Comparison of ENCODE assay signal across 8 cellular contexts in genomic region chr3:183447206-183448001, GRCh38. TPM values are rescaled to one million over a fixed set of nuclear protein-coding genes. Genes with fewer than 3 reads are reported as not detected.
DNase-seq lines count a peak whose midpoint lies in the region; ATAC-seq and TF ChIP-seq lines count a peak whose summit lies in the region.

No MANE protein-coding gene starts in this region.

- peak overlapping the region; percentile 30 to 71 for H3K27ac ChIP-seq in ascending aorta
- H3K27ac ChIP-seq in uterus, result peak overlapping the region; percentile 43 to 59

- intact Hi-C loops in ascending aorta (cut with DNase I), result loop anchor here (2.0 to 10.0 kb wide), 2 partner anchors 187 to 351 kb away; partner anchors contain the start of gene KLHL24
- intact Hi-C loops in uterus (cut with DNase I; ENCODE audit: low total_unique reads), result no loop called here

- H3K27me3 ChIP-seq in ascending aorta, result no peaks in the 10 kb centered on the region
- H3K27me3 ChIP-seq in uterus, result no peaks in the 10 kb centered on the region

- H3K36me3 ChIP-seq in ascending aorta (no peaks in the 10 kb centered on the region), uterus (no peaks in the 10 kb centered on the region)

- peaks cover 3 to 4% of the 10 kb centered on the region in 2 donors for H3K4me1 ChIP-seq in ascending aorta
- H3K4me1 ChIP-seq in uterus, result no peaks in the 10 kb centered on the region

- TF ChIP-seq CTCF in ascending aorta (IDR thresholded peaks at IDR 0.05) (no peak), uterus (IDR thresholded peaks at IDR 0.05) (peak in 1 of 4 experiments; percentile 25)

- H3K4me3 ChIP-seq in ascending aorta (peak overlapping the region; percentile 64 to 95), uterus (peak overlapping the region; percentile 59 to 63)

- peak; percentile 59 for ATAC-seq in HG02763 (IDR thresholded peaks at IDR 0.05; ENCODE audit: unreplicated experiment)

- peak; percentile 56 for DNase-seq in GM04504 (ENCODE audit: low read depth)
- peak; percentile 80 to 89 for DNase-seq in NCI-H187 (lab: John Stamatoyannopoulos, UW)
- peak; percentile 31 to 93 (median 56) for DNase-seq in T-helper 2 cell
- DNase-seq in ascending aorta (ENCODE audit: low spot score in 2 of 2), result peak; percentile 21 to 87
- DNase-seq in hepatic stellate cell (ENCODE audit: low spot score), result peak; percentile 83
- peak; percentile 48 for DNase-seq in pulmonary artery endothelial cell (ENCODE audit: low read depth, low spot score)
- DNase-seq in uterus, result peak; percentile 66 to 75

- peak in 1 of 2 donors; percentile 37 for TF ChIP-seq POLR2A in uterus (IDR thresholded peaks at IDR 0.05)

- H3K9me3 ChIP-seq in ascending aorta, result peaks cover 0 to 8% of the 10 kb centered on the region in 2 donors
- no peaks in the 10 kb centered on the region for H3K9me3 ChIP-seq in uterus

RNA-seq across cellular contexts. Expression of gene MCF2L2, which starts 19.0 kb away (rescaled TPM):
- total RNA-seq in ascending aorta (not detected), pulmonary artery endothelial cell (0.53 and 1.2 TPM in 2 replicates), uterus (1 to 10 TPM in 3 of 4 donors, under 1 TPM in 1; 0.59 to 4.1 (median 1.7) TPM)

Comparison
In these comparisons a context has a peak if more than half of its experiments do, and no peak if none do; other contexts are left out.
1. Peak in every context shown above with its lines: DNase-seq, ATAC-seq, H3K4me3 ChIP-seq and H3K27ac ChIP-seq.